In genomic region chr20:50203951-50204937, GRCh38 we compare ENCODE assay signal across 21 cellular contexts.
"Had no signal": no experiment of that assay in that cellular context is flagged by ENCODE, and none has a peak within 500 bp of the region (broad histone marks: within the 10 kb centered on the region; RNA-seq: fewer than 3 reads in every experiment).

No MANE protein-coding gene starts in this region.

- DNase-seq: kidney; left colon; left lung; lower lobe of right lung; mammary epithelial cell; mesenchymal stem cell; nucleus accumbens; retina; right cardiac atrium; sigmoid colon; small intestine; spleen; stimulated activated CD4-positive, alpha-beta T cell treated with anti-CD3 and anti-CD28 coated beads, Interleukin-4, amount 100 ng/mL, for 24 hours; stimulated activated naive CD4-positive, alpha-beta T cell; substantia nigra; uterus had no signal

- H3K4me3 ChIP-seq: left lung, lower lobe of right lung, pancreas, prostate gland, sigmoid colon, spleen, tibial nerve, uterus had no signal

- H3K9me3 ChIP-seq: pancreas, prostate gland had no signal

- FAIRE-seq: kidney, pancreas, small intestine had no signal

- H3K36me3 ChIP-seq: lower lobe of right lung, pancreas, prostate gland, sigmoid colon, spleen, uterus had no signal

- H3K4me1 ChIP-seq: lower lobe of right lung, prostate gland, sigmoid colon, tibial nerve, uterus had no signal

- ATAC-seq: left colon; left lung; lower lobe of right lung; naive thymus-derived CD8-positive, alpha-beta T cell; pancreas; right cardiac atrium; stimulated activated effector memory CD8-positive, alpha-beta T cell treated with anti-CD3 and anti-CD28 coated beads, Interleukin-12 subunit alpha, Interleukin-12 subunit beta, amount 100 ng/mL, for 72 hours had no signal

- H3K27me3 ChIP-seq: left lung, pancreas, sigmoid colon, tibial nerve, uterus had no signal

- H3K27ac ChIP-seq: left lung, lower lobe of right lung, pancreas, prostate gland, sigmoid colon, spleen, tibial nerve, uterus had no signal
